1 cellular context compared by ENCODE assay signal in genomic region chr6:43181942-43182860, GRCh38.
TF ChIP-seq lines count a peak whose summit lies in the region.

Gene CUL9 (plus strand): TSS chr6:43182196. CDS start chr6:43184311, 2,115 bp downstream.

TF ChIP-seq in GM12878, 131 proteins besides CTCF, POLR2A, EP300 and RAD21 (continued from another document):
- TF ChIP-seq E2F8 (IDR thresholded peaks at IDR 0.05; ENCODE audit: low read depth, partially characterized antibody): no peak
- TF ChIP-seq MXI1 (IDR thresholded peaks at IDR 0.05; ENCODE audit: low read depth, low read length): peak; percentile 69
